1 cellular context compared by ENCODE assay signal in genomic region chr22:20522134-20522827, GRCh38.
TF ChIP-seq lines count a peak whose summit lies in the region.

No MANE protein-coding gene starts in this region.

TF ChIP-seq in K562, 482 proteins besides CTCF, POLR2A, EP300 and RAD21 (continued from another document):
- TF ChIP-seq HMGXB4 (CRISPR knock-in tag; IDR thresholded peaks at IDR 0.05) (0 out of 2 replicates have a peak, but pooled peaks have one; percentile 42), NELFE (IDR thresholded peaks at IDR 0.05; ENCODE audit: insufficient read depth, insufficient read length) (no peak), SREBF1 (IDR thresholded peaks at IDR 0.05; ENCODE audit: borderline replicate concordance, low read depth, low read length) (peak; percentile 21; the same call in 1 of the 2 replicates), NR2C2 (CRISPR knock-in tag; IDR thresholded peaks at IDR 0.05) (0 out of 2 replicates have a peak, but pooled peaks have one; percentile 43), NR2C2 (tag; IDR thresholded peaks at IDR 0.05) (no peak), ZNF584 (CRISPR knock-in tag; IDR thresholded peaks at IDR 0.05; ENCODE audit: low read depth) (no peak), KDM2B (CRISPR knock-in tag; IDR thresholded peaks at IDR 0.05) (no peak), ZNF347 (CRISPR knock-in tag; IDR thresholded peaks at IDR 0.05; ENCODE audit: low read depth) (no peak)
